In genomic region chr5:16037121-16037520, GRCh38 we compare ENCODE assay signal across 1 cellular context.
TF ChIP-seq lines count a peak whose summit lies in the region.

No MANE protein-coding gene starts in this region.

TF ChIP-seq in GM12878, 131 proteins besides CTCF, POLR2A, EP300 and RAD21 (continued from another document):
- TF ChIP-seq CEBPZ (IDR thresholded peaks at IDR 0.05; ENCODE audit: low read depth, low read length) (no peak), CBX5 (IDR thresholded peaks at IDR 0.05; ENCODE audit: low read depth) (no peak)
